In the genomic region with DNA sequence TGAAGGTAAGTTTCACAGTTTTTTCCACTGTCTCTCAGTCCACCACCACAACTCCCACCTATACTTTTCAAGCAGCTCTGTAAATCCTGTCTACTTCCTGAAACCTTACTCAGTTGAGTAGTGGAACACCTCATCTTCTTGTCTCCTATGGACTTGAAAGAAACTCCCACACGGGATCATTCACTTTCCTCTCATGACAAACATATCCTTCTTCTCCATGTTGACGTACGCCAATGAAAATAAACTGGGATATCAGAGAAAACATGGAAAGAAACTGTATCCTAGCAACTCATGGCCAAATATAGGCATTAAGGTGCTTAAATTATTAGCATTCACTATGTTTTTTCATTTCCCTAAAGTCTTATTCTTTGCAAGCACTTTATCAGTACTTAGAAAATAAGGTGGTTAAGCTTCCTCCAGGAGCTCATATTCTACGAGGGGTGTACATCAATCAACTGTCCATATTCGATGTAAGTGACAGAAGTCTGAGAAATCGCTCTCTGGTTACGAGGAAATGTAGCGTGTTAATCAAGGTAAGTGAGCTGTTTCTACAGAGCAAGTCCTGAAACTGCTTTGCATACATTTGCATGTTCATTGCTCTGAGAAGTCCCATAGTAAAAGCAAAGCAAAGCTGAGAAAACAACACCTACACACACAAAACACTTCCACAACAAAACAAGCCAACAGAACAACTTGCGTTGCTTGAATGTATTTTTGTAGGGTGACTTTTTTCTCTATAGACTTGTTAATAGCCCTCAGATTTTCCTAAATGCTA, we compare ENCODE assay signal across 25 cellular contexts.
"Had no signal": no experiment of that assay in that cellular context is flagged by ENCODE, and none has a peak within 500 bp of the region (broad histone marks: within the 10 kb centered on the region; RNA-seq: fewer than 3 reads in every experiment).

No MANE protein-coding gene starts in this region.

- H3K36me3 Mint-ChIP-seq: immature natural killer cell; memory B cell; naive B cell; stimulated activated memory B cell treated with anti-CD40 and anti-IgM and Interleukin-4, amounts not matched to agents 10 μg/mL and 1 μg/mL and 100 μg/mL, for 72 hours had no signal

- H3K4me3 ChIP-seq: dorsolateral prefrontal cortex, heart left ventricle, left ventricle myocardium inferior, lower lobe of right lung, psoas muscle, spleen, tibial artery, upper lobe of left lung, uterus had no signal

- H3K27me3 Mint-ChIP-seq: memory B cell; naive B cell; stimulated activated memory B cell treated with anti-CD40 and anti-IgM and Interleukin-4, amounts not matched to agents 10 μg/mL and 1 μg/mL and 100 μg/mL, for 72 hours; stimulated activated naive CD8-positive, alpha-beta T cell treated with anti-CD3 and anti-CD28 coated beads, Interleukin-15, Interleukin-2, amounts not matched to agents 100 ng/mL and 50 ng/mL, for 24 hours had no signal

- H3K27me3 ChIP-seq: dorsolateral prefrontal cortex, heart left ventricle, neutrophil, spleen, tibial artery, upper lobe of left lung, uterus had no signal

- H3K4me1 ChIP-seq: heart left ventricle, left ventricle myocardium inferior, lower lobe of right lung, psoas muscle, spleen, tibial artery, upper lobe of left lung, uterus had no signal

- H3K27ac Mint-ChIP-seq: immature natural killer cell; memory B cell; stimulated activated memory B cell treated with anti-CD40 and anti-IgM and Interleukin-4, amounts not matched to agents 10 μg/mL and 1 μg/mL and 100 μg/mL, for 72 hours; stimulated activated naive CD8-positive, alpha-beta T cell treated with anti-CD3 and anti-CD28 coated beads, Interleukin-15, Interleukin-2, amounts not matched to agents 100 ng/mL and 50 ng/mL, for 24 hours had no signal

- H3K9me3 Mint-ChIP-seq: memory B cell; nephron; stimulated activated memory B cell treated with anti-CD40 and anti-IgM and Interleukin-4, amounts not matched to agents 10 μg/mL and 1 μg/mL and 100 μg/mL, for 72 hours had no signal

- DNase-seq: cortex of kidney; dorsolateral prefrontal cortex; effector CD8-positive, alpha-beta T cell; heart left ventricle; hippocampal formation; immature natural killer cell; left ventricle myocardium inferior; lower lobe of right lung; midbrain; naive B cell; psoas muscle; spleen; stimulated activated CD4-positive, alpha-beta T cell treated with anti-CD3 and anti-CD28 coated beads, Interleukin-15, amount 100 ng/mL, for 24 hours; stimulated activated CD4-positive, alpha-beta T cell treated with anti-CD3 and anti-CD28 coated beads, Interleukin-1b, Interleukin-23, amount 100 ng/mL, for 48 hours; stimulated activated CD4-positive, alpha-beta T cell treated with anti-CD3 and anti-CD28 coated beads, Interleukin-4, amount 100 ng/mL, for 24 hours; tibial artery; upper lobe of left lung; uterus had no signal

- H3K27ac ChIP-seq: heart left ventricle, left ventricle myocardium inferior, lower lobe of right lung, neutrophil, psoas muscle, spleen, tibial artery, upper lobe of left lung, uterus had no signal

- H3K9me3 ChIP-seq: left ventricle myocardium inferior, lower lobe of right lung, neutrophil, psoas muscle, tibial artery, upper lobe of left lung, uterus had no signal

- H3K4me1 Mint-ChIP-seq: immature natural killer cell; memory B cell; naive B cell; stimulated activated memory B cell treated with anti-CD40 and anti-IgM and Interleukin-4, amounts not matched to agents 10 μg/mL and 1 μg/mL and 100 μg/mL, for 72 hours had no signal

- ATAC-seq: esophagus mucosa; heart left ventricle; lower lobe of right lung; psoas muscle; sciatic nerve; stimulated activated memory B cell treated with anti-CD40 and anti-IgM and Interleukin-4, amounts not matched to agents 10 μg/mL and 1 μg/mL and 100 μg/mL, for 72 hours had no signal

- H3K4me3 Mint-ChIP-seq: immature natural killer cell; memory B cell; naive B cell; nephron; stimulated activated memory B cell treated with anti-CD40 and anti-IgM and Interleukin-4, amounts not matched to agents 10 μg/mL and 1 μg/mL and 100 μg/mL, for 72 hours; stimulated activated naive CD8-positive, alpha-beta T cell treated with anti-CD3 and anti-CD28 coated beads, Interleukin-15, Interleukin-2, amounts not matched to agents 100 ng/mL and 50 ng/mL, for 24 hours had no signal

- H3K36me3 ChIP-seq: heart left ventricle, left ventricle myocardium inferior, lower lobe of right lung, neutrophil, spleen, tibial artery, upper lobe of left lung, uterus had no signal
